22 cellular contexts compared by ENCODE assay signal in genomic region chr12:5451251-5451650, GRCh38. TPM values are rescaled to one million over a fixed set of nuclear protein-coding genes. Genes with fewer than 3 reads are reported as not detected.
DNase-seq lines count a peak whose midpoint lies in the region; ATAC-seq and TF ChIP-seq lines count a peak whose summit lies in the region.
"Had no signal": no experiment of that assay in that cellular context is flagged by ENCODE, and none has a peak within 500 bp of the region (broad histone marks: within the 10 kb centered on the region; RNA-seq: fewer than 3 reads in every experiment).

No MANE protein-coding gene starts in this region.

- DNase-seq in amniotic epithelial cell (ENCODE audit: low read depth) (peak; percentile 55), fibroblast of the aortic adventitia (ENCODE audit: low read depth) (peak; percentile 23), mesothelial cell of epicardium (ENCODE audit: low spot score in 2 of 2, unreplicated experiment in 2 of 2) (no peak), NCI-H510A (lab: John Stamatoyannopoulos, UW) (no peak)
- DNase-seq: 8988T; ACHN; AML-193; BE2C; Calu3; CD4-positive, alpha-beta memory T cell; COR-L47; DMS53; DMS79 treated with DMSO at 0.1 percent for 48 hours; GF-D8; GM23248; H7; HCEC 1CT had no signal

- H3K4me3 Mint-ChIP-seq in mesothelial cell of epicardium = no peak overlapping the region
- H3K4me3 Mint-ChIP-seq: CD4-positive, alpha-beta memory T cell had no signal

- H3K27me3 Mint-ChIP-seq in mesothelial cell of epicardium (ENCODE audit: low read depth) = peaks cover 42% of the 10 kb centered on the region

- TF ChIP-seq CTCF in fibroblast of the aortic adventitia (IDR thresholded peaks at IDR 0.05; ENCODE audit: insufficient read depth, low read length) (no peak), mesothelial cell of epicardium (IDR thresholded peaks at IDR 0.05; ENCODE audit: unreplicated experiment) (no peak)

- peaks cover 9% of the 10 kb centered on the region for H3K4me1 Mint-ChIP-seq in mesothelial cell of epicardium

- H3K9me3 Mint-ChIP-seq in mesothelial cell of epicardium = no peaks in the 10 kb centered on the region
- H3K9me3 Mint-ChIP-seq: CD4-positive, alpha-beta memory T cell had no signal

- H3K36me3 Mint-ChIP-seq in mesothelial cell of epicardium = no peaks in the 10 kb centered on the region
- H3K36me3 Mint-ChIP-seq: CD4-positive, alpha-beta memory T cell had no signal

- ATAC-seq in GM19455 (IDR thresholded peaks at IDR 0.05; ENCODE audit: unreplicated experiment) = no peak
- no peak for ATAC-seq in HG02588 (IDR thresholded peaks at IDR 0.05; ENCODE audit: unreplicated experiment)
- ATAC-seq: A549 had no signal

- H3K4me3 ChIP-seq in fibroblast of the aortic adventitia (ENCODE audit: low read depth, low read length) = no peak overlapping the region
- H3K4me3 ChIP-seq: A549; BLaER1 treated with 17β-estradiol and CSF1 and Interleukin-3, amounts not matched to agents 10 nM and 100 nM; GM23248 had no signal

- H3K27ac Mint-ChIP-seq in mesothelial cell of epicardium = peak overlapping the region; percentile 71
- H3K27ac Mint-ChIP-seq: CD4-positive, alpha-beta memory T cell had no signal

RNA-seq across cellular contexts. Expression of gene NTF3, which starts 19.3 kb away (rescaled TPM):
- total RNA-seq in fibroblast of the aortic adventitia (ENCODE audit: low replicate concordance) (1.3 TPM in 1 of 2 replicates, not detected in the other), mesothelial cell of epicardium (6.7 to 9.4 TPM (median 8.6 TPM) in 3 replicates)
- total RNA-seq: Calu3; CD4-positive, alpha-beta memory T cell; G401 had no signal

Comparison
In these comparisons a context has a peak if more than half of its experiments do, and no peak if none do; other contexts are left out.
1. DNase-seq: peak in amniotic epithelial cell (single experiment) and fibroblast of the aortic adventitia (single experiment); none in mesothelial cell of epicardium (0 of 2) and NCI-H510A (single experiment).